ENCODE assay signal across 18 cellular contexts in the genomic region with DNA sequence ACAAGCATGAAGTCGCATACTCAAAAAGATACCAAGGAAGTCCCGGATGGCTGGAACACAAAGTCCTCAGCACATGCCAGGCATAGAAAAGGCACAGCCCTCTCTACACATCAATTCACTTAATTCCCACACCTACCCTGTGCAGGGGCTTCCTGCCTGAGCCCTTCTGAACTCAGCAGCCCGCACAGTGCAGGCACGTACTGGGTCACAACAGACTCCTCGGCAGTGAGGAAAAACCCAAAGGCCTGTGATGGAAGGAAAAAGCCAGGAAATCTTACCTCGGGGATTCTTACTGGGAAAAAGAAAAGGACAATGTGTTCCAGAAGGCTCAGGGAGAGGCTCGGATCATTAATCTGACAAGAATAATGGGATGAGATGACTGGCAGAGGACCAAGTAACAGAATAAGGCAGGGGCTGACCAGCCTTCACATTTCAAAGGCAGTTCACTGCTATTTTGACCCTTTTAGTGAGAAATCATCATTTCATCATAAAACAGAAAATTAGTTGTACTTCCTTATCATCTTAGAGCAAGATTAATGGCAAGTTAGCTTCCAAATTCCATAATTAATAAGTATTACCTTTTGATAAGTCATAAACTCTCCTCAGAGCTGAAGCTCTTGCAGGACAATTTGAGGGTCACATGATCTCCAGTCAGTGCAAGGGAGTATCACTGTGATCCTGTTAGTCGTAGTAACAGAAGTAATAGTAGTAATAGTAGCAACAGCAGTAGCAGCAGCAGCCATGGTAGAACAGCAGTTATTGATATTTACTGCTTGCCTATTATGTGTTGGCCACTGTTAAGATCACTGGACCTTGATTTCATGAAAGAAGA.
"Had no signal": no experiment of that assay in that cellular context is flagged by ENCODE, and none has a peak within 500 bp of the region (broad histone marks: within the 10 kb centered on the region; RNA-seq: fewer than 3 reads in every experiment).

No MANE protein-coding gene starts in this region.

- H3K27me3 ChIP-seq: breast epithelium, left lung, sigmoid colon, upper lobe of left lung had no signal

- H3K4me3 Mint-ChIP-seq: activated CD8-positive, alpha-beta T cell treated with anti-CD3 and anti-CD28 coated beads, Interleukin-2, amount 10 ng/mL, durations not matched to agents 7 days and 5 days; central memory CD8-positive, alpha-beta T cell; mesothelial cell of epicardium; naive thymus-derived CD8-positive, alpha-beta T cell had no signal

- H3K4me1 ChIP-seq: breast epithelium, left lung, upper lobe of left lung had no signal

- H3K9me3 ChIP-seq: breast epithelium, left lung, sigmoid colon, upper lobe of left lung had no signal

- H3K27ac Mint-ChIP-seq: activated CD8-positive, alpha-beta T cell treated with anti-CD3 and anti-CD28 coated beads, Interleukin-2, amount 10 ng/mL, durations not matched to agents 7 days and 5 days; mesothelial cell of epicardium had no signal

- H3K9me3 Mint-ChIP-seq: activated naive CD4-positive, alpha-beta T cell treated with anti-CD3 and anti-CD28 coated beads, Interleukin-2, amount 50 U/mL, for 72 hours; central memory CD8-positive, alpha-beta T cell; mesothelial cell of epicardium; naive thymus-derived CD8-positive, alpha-beta T cell had no signal

- H3K27me3 Mint-ChIP-seq: central memory CD8-positive, alpha-beta T cell; naive thymus-derived CD8-positive, alpha-beta T cell had no signal

- H3K4me2 ChIP-seq: smooth muscle cell had no signal

- H3K27ac ChIP-seq: breast epithelium, left lung, upper lobe of left lung, WERI-Rb-1 had no signal

- H3K4me3 ChIP-seq: breast epithelium, left lung, sigmoid colon, smooth muscle cell, upper lobe of left lung had no signal

- H3K36me3 ChIP-seq: breast epithelium, left lung, upper lobe of left lung had no signal

- ATAC-seq: activated CD8-positive, alpha-beta T cell treated with anti-CD3 and anti-CD28 coated beads, Interleukin-2, amount 10 ng/mL, durations not matched to agents 7 days and 5 days; left lung; naive thymus-derived CD8-positive, alpha-beta T cell had no signal

- DNase-seq: activated CD4-positive, alpha-beta T cell treated with anti-CD3 and anti-CD28 coated beads for 1 hour; activated CD4-positive, alpha-beta T cell treated with anti-CD3 and anti-CD28 coated beads, Interleukin-2, amount 50 U/mL, for 1 hour; activated CD8-positive, alpha-beta T cell treated with anti-CD3 and anti-CD28 coated beads, Interleukin-2, amount 10 ng/mL, durations not matched to agents 7 days and 5 days; cortex of kidney; foreskin fibroblast; kidney; left lung; sigmoid colon; stimulated activated CD4-positive, alpha-beta T cell treated with anti-CD3 and anti-CD28 coated beads, Interleukin-2, amount 100 ng/mL, for 48 hours; stimulated activated CD8-positive, alpha-beta memory T cell treated with anti-CD3 and anti-CD28 coated beads, Interleukin-4, amount 100 ng/mL, for 48 hours; upper lobe of left lung had no signal
